1 cellular context compared by ENCODE assay signal in the genomic region with DNA sequence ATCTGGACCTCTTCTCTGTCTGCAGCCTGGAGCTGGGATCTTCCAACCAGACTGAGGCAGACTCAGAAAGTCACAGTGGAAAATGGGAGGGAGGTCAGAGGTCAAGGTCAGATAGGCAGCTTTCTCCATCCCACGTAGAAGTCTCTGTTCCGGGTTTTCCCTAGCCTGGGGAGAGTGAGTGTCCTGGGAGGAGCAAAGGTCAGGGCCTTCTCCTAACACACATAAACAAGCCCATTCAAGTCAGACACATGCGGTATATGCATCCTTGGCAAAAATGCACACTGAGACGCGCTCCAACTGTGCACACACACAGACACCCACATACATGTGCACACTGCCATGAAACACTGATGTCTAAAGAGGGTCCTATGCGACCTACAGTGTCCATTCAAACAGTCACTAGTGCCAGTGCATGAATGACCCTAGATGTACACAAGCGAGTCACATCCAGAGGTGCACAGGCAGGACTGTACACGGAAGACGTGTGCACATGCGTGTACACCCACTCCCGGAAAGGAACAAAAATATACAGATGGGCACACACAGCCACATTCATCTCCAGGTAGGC.
A peak's percentile ranks its signal among the peaks of the same experiment; 100 is the strongest.
TF ChIP-seq lines count a peak whose summit lies in the region.

No MANE protein-coding gene starts in this region.

TF ChIP-seq in GM12878, 131 proteins besides CTCF, POLR2A, EP300 and RAD21 (continued from another document and continues in another):
- TF ChIP-seq, protein P1, sequence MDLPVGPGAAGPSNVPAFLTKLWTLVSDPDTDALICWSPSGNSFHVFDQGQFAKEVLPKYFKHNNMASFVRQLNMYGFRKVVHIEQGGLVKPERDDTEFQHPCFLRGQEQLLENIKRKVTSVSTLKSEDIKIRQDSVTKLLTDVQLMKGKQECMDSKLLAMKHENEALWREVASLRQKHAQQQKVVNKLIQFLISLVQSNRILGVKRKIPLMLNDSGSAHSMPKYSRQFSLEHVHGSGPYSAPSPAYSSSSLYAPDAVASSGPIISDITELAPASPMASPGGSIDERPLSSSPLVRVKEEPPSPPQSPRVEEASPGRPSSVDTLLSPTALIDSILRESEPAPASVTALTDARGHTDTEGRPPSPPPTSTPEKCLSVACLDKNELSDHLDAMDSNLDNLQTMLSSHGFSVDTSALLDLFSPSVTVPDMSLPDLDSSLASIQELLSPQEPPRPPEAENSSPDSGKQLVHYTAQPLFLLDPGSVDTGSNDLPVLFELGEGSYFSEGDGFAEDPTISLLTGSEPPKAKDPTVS (IDR thresholded peaks at IDR 0.05; ENCODE audit: low read depth, low read length) = no peak
- TF ChIP-seq CREB1 (IDR thresholded peaks at IDR 0.05; ENCODE audit: low read depth) (no peak), PAX5 (IDR thresholded peaks at IDR 0.05; ENCODE audit: borderline replicate concordance, low read depth, low read length) (no peak), MTA2 (IDR thresholded peaks at IDR 0.05; ENCODE audit: low read depth) (no peak), CBFB (IDR thresholded peaks at IDR 0.05; ENCODE audit: low read depth) (no peak), PML (IDR thresholded peaks at IDR 0.05; ENCODE audit: low read length) (no peak), HDAC6 (IDR thresholded peaks at IDR 0.05; ENCODE audit: unreplicated experiment) (no peak), MXI1 (IDR thresholded peaks at IDR 0.05; ENCODE audit: low read depth, low read length) (no peak), ESRRA (IDR thresholded peaks at IDR 0.05; ENCODE audit: low read length) (peak; percentile 70; the same call in 1 of the 2 replicates), TARDBP (IDR thresholded peaks at IDR 0.05; ENCODE audit: borderline replicate concordance) (no peak), ETV6 (conservative IDR thresholded peaks at IDR 0.05 in 1 of 2, IDR thresholded peaks at IDR 0.05 in 1 of 2; ENCODE audit: borderline replicate concordance in 1 of 2, low read depth in 1 of 2) (0 out of 4 replicates have a peak, but pooled peaks of 1 of the 2 experiments have one; percentile 16), SMARCA5 (IDR thresholded peaks at IDR 0.05) (no peak), ZNF24 (IDR thresholded peaks at IDR 0.05) (no peak), KLF5 (IDR thresholded peaks at IDR 0.05; ENCODE audit: partially characterized antibody) (no peak), KDM1A (IDR thresholded peaks at IDR 0.05; ENCODE audit: borderline replicate concordance) (peak; percentile 96; the same call in 1 of the 2 replicates)
- TF ChIP-seq, protein P2, sequence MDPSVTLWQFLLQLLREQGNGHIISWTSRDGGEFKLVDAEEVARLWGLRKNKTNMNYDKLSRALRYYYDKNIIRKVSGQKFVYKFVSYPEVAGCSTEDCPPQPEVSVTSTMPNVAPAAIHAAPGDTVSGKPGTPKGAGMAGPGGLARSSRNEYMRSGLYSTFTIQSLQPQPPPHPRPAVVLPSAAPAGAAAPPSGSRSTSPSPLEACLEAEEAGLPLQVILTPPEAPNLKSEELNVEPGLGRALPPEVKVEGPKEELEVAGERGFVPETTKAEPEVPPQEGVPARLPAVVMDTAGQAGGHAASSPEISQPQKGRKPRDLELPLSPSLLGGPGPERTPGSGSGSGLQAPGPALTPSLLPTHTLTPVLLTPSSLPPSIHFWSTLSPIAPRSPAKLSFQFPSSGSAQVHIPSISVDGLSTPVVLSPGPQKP (IDR thresholded peaks at IDR 0.05; ENCODE audit: low read depth, low read length) = no peak
- TF ChIP-seq, protein P3, sequence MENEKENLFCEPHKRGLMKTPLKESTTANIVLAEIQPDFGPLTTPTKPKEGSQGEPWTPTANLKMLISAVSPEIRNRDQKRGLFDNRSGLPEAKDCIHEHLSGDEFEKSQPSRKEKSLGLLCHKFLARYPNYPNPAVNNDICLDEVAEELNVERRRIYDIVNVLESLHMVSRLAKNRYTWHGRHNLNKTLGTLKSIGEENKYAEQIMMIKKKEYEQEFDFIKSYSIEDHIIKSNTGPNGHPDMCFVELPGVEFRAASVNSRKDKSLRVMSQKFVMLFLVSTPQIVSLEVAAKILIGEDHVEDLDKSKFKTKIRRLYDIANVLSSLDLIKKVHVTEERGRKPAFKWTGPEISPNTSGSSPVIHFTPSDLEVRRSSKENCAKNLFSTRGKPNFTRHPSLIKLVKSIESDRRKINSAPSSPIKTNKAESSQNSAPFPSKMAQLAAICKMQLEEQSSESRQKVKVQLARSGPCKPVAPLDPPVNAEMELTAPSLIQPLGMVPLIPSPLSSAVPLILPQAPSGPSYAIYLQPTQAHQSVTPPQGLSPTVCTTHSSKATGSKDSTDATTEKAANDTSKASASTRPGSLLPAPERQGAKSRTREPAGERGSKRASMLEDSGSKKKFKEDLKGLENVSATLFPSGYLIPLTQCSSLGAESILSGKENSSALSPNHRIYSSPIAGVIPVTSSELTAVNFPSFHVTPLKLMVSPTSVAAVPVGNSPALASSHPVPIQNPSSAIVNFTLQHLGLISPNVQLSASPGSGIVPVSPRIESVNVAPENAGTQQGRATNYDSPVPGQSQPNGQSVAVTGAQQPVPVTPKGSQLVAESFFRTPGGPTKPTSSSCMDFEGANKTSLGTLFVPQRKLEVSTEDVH (IDR thresholded peaks at IDR 0.05; ENCODE audit: low read depth, partially characterized antibody) = no peak
- TF ChIP-seq, protein P4, sequence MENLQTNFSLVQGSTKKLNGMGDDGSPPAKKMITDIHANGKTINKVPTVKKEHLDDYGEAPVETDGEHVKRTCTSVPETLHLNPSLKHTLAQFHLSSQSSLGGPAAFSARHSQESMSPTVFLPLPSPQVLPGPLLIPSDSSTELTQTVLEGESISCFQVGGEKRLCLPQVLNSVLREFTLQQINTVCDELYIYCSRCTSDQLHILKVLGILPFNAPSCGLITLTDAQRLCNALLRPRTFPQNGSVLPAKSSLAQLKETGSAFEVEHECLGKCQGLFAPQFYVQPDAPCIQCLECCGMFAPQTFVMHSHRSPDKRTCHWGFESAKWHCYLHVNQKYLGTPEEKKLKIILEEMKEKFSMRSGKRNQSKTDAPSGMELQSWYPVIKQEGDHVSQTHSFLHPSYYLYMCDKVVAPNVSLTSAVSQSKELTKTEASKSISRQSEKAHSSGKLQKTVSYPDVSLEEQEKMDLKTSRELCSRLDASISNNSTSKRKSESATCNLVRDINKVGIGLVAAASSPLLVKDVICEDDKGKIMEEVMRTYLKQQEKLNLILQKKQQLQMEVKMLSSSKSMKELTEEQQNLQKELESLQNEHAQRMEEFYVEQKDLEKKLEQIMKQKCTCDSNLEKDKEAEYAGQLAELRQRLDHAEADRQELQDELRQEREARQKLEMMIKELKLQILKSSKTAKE (IDR thresholded peaks at IDR 0.05; ENCODE audit: low read depth, poor library complexity, severe bottlenecking) = no peak
- TF ChIP-seq, protein P5, sequence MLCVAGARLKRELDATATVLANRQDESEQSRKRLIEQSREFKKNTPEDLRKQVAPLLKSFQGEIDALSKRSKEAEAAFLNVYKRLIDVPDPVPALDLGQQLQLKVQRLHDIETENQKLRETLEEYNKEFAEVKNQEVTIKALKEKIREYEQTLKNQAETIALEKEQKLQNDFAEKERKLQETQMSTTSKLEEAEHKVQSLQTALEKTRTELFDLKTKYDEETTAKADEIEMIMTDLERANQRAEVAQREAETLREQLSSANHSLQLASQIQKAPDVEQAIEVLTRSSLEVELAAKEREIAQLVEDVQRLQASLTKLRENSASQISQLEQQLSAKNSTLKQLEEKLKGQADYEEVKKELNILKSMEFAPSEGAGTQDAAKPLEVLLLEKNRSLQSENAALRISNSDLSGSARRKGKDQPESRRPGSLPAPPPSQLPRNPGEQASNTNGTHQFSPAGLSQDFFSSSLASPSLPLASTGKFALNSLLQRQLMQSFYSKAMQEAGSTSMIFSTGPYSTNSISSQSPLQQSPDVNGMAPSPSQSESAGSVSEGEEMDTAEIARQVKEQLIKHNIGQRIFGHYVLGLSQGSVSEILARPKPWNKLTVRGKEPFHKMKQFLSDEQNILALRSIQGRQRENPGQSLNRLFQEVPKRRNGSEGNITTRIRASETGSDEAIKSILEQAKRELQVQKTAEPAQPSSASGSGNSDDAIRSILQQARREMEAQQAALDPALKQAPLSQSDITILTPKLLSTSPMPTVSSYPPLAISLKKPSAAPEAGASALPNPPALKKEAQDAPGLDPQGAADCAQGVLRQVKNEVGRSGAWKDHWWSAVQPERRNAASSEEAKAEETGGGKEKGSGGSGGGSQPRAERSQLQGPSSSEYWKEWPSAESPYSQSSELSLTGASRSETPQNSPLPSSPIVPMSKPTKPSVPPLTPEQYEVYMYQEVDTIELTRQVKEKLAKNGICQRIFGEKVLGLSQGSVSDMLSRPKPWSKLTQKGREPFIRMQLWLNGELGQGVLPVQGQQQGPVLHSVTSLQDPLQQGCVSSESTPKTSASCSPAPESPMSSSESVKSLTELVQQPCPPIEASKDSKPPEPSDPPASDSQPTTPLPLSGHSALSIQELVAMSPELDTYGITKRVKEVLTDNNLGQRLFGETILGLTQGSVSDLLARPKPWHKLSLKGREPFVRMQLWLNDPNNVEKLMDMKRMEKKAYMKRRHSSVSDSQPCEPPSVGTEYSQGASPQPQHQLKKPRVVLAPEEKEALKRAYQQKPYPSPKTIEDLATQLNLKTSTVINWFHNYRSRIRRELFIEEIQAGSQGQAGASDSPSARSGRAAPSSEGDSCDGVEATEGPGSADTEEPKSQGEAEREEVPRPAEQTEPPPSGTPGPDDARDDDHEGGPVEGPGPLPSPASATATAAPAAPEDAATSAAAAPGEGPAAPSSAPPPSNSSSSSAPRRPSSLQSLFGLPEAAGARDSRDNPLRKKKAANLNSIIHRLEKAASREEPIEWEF (IDR thresholded peaks at IDR 0.05; ENCODE audit: insufficient replicate concordance, low read depth, low read length) = no peak
- TF ChIP-seq, protein P6, sequence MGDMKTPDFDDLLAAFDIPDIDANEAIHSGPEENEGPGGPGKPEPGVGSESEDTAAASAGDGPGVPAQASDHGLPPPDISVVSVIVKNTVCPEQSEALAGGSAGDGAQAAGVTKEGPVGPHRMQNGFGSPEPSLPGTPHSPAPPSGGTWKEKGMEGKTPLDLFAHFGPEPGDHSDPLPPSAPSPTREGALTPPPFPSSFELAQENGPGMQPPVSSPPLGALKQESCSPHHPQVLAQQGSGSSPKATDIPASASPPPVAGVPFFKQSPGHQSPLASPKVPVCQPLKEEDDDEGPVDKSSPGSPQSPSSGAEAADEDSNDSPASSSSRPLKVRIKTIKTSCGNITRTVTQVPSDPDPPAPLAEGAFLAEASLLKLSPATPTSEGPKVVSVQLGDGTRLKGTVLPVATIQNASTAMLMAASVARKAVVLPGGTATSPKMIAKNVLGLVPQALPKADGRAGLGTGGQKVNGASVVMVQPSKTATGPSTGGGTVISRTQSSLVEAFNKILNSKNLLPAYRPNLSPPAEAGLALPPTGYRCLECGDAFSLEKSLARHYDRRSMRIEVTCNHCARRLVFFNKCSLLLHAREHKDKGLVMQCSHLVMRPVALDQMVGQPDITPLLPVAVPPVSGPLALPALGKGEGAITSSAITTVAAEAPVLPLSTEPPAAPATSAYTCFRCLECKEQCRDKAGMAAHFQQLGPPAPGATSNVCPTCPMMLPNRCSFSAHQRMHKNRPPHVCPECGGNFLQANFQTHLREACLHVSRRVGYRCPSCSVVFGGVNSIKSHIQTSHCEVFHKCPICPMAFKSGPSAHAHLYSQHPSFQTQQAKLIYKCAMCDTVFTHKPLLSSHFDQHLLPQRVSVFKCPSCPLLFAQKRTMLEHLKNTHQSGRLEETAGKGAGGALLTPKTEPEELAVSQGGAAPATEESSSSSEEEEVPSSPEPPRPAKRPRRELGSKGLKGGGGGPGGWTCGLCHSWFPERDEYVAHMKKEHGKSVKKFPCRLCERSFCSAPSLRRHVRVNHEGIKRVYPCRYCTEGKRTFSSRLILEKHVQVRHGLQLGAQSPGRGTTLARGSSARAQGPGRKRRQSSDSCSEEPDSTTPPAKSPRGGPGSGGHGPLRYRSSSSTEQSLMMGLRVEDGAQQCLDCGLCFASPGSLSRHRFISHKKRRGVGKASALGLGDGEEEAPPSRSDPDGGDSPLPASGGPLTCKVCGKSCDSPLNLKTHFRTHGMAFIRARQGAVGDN (IDR thresholded peaks at IDR 0.05) = no peak
- TF ChIP-seq, protein P7, sequence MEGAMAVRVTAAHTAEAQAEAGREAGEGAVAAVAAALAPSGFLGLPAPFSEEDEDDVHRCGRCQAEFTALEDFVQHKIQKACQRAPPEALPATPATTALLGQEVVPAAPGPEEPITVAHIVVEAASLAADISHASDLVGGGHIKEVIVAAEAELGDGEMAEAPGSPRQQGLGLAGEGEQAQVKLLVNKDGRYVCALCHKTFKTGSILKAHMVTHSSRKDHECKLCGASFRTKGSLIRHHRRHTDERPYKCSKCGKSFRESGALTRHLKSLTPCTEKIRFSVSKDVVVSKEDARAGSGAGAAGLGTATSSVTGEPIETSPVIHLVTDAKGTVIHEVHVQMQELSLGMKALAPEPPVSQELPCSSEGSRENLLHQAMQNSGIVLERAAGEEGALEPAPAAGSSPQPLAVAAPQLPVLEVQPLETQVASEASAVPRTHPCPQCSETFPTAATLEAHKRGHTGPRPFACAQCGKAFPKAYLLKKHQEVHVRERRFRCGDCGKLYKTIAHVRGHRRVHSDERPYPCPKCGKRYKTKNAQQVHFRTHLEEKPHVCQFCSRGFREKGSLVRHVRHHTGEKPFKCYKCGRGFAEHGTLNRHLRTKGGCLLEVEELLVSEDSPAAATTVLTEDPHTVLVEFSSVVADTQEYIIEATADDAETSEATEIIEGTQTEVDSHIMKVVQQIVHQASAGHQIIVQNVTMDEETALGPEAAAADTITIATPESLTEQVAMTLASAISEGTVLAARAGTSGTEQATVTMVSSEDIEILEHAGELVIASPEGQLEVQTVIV (IDR thresholded peaks at IDR 0.05; ENCODE audit: borderline replicate concordance, partially characterized antibody) = no peak
- TF ChIP-seq, protein P8, sequence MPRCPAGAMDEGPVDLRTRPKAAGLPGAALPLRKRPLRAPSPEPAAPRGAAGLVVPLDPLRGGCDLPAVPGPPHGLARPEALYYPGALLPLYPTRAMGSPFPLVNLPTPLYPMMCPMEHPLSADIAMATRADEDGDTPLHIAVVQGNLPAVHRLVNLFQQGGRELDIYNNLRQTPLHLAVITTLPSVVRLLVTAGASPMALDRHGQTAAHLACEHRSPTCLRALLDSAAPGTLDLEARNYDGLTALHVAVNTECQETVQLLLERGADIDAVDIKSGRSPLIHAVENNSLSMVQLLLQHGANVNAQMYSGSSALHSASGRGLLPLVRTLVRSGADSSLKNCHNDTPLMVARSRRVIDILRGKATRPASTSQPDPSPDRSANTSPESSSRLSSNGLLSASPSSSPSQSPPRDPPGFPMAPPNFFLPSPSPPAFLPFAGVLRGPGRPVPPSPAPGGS (IDR thresholded peaks at IDR 0.05; ENCODE audit: borderline replicate concordance, insufficient read depth, low read depth, low read length, poor library complexity, severe bottlenecking) = no peak
- TF ChIP-seq, protein P9, sequence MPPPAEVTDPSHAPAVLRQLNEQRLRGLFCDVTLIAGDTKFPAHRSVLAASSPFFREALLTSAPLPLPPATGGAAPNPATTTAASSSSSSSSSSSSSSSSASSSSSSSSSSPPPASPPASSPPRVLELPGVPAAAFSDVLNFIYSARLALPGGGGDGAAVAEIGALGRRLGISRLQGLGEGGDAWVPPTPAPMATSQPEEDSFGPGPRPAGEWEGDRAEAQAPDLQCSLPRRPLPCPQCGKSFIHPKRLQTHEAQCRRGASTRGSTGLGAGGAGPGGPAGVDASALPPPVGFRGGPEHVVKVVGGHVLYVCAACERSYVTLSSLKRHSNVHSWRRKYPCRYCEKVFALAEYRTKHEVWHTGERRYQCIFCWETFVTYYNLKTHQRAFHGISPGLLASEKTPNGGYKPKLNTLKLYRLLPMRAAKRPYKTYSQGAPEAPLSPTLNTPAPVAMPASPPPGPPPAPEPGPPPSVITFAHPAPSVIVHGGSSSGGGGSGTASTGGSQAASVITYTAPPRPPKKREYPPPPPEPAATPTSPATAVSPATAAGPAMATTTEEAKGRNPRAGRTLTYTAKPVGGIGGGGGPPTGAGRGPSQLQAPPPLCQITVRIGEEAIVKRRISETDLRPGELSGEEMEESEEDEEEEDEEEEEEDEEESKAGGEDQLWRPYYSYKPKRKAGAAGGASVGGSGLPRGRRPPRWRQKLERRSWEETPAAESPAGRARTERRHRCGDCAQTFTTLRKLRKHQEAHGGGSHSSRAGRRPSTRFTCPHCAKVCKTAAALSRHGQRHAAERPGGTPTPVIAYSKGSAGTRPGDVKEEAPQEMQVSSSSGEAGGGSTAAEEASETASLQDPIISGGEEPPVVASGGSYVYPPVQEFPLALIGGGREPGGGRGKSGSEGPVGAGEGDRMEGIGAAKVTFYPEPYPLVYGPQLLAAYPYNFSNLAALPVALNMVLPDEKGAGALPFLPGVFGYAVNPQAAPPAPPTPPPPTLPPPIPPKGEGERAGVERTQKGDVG (CRISPR knock-in tag; IDR thresholded peaks at IDR 0.05) = no peak
